10 cellular contexts compared by ENCODE assay signal in the genomic region with DNA sequence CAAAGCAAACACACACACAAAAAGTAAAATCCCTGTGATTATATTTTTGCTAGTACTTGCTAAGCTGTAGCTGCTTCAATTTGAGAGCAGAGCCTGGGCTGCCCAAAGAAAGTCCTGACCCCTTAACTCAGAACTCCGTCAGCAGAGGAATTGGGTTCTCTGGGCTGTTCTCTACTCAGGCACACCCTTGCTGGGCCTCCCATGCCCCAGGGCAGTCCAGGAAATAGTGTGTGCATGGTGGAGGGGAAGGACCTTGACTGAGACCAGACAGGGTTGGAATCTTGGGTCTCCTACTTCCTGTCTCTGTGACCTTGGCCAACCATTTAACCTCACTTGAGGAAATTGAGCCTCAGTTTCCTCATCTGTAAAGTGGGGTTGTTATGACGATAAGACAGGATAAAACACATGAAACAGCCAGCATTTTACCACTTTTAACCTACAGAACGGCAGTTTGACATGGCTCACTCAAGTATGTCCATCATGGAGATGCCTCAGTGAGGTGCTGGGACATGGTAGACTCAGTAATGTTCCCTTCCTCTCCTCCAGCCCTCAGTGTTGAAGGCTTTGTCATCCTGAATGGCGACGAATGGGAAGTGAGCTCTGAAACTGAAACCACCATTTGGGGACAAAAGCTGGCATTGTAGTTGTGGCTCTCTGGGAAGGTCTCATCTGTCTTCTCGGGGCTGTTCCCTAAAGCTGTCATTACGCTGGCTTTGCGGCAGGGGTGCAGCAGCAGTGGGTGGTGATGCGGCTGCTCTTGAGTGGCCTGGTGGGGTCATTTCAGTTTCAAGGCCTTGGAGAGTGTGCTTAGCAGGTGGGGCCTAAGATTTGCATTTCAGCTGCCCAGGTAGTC.
DNase-seq lines count a peak whose midpoint lies in the region; ATAC-seq and TF ChIP-seq lines count a peak whose summit lies in the region.
"Had no signal": no experiment of that assay in that cellular context is flagged by ENCODE, and none has a peak within 500 bp of the region (broad histone marks: within the 10 kb centered on the region; RNA-seq: fewer than 3 reads in every experiment).

No MANE protein-coding gene starts in this region.

- no peak for TF ChIP-seq CTCF in type B pancreatic cell (conservative IDR thresholded peaks at IDR 0.05)
- TF ChIP-seq CTCF in GM13976 (IDR thresholded peaks at IDR 0.05; ENCODE audit: borderline replicate concordance, control extremely low read depth, extremely low read depth, insufficient read depth, missing control alignments) = no peak

- intact Hi-C loops in left ventricle myocardium superior (cut with micrococcal nuclease) = no loop called here

- no peaks in the 10 kb centered on the region for H3K27me3 Mint-ChIP-seq in activated naive CD8-positive, alpha-beta T cell
- no peaks in the 10 kb centered on the region for H3K27me3 Mint-ChIP-seq in activated naive CD8-positive, alpha-beta T cell treated with anti-CD3 and anti-CD28 coated beads for 36 hours
- H3K27me3 Mint-ChIP-seq in type B pancreatic cell = no peaks in the 10 kb centered on the region

- no peak overlapping the region for H3K4me3 Mint-ChIP-seq in activated naive CD8-positive, alpha-beta T cell
- no peak overlapping the region for H3K4me3 Mint-ChIP-seq in activated naive CD8-positive, alpha-beta T cell treated with anti-CD3 and anti-CD28 coated beads for 36 hours
- H3K4me3 Mint-ChIP-seq in type B pancreatic cell = no peak overlapping the region
- H3K4me3 Mint-ChIP-seq: GM23338 had no signal

- H3K27ac Mint-ChIP-seq in activated naive CD8-positive, alpha-beta T cell = peak overlapping the region; percentile 11
- H3K27ac Mint-ChIP-seq in activated naive CD8-positive, alpha-beta T cell treated with anti-CD3 and anti-CD28 coated beads for 36 hours = no peak overlapping the region
- peak overlapping the region; percentile 38 for H3K27ac Mint-ChIP-seq in type B pancreatic cell
- H3K27ac Mint-ChIP-seq: GM23338 had no signal

- DNase-seq in activated naive CD8-positive, alpha-beta T cell treated with anti-CD3 and anti-CD28 coated beads for 36 hours = no peak
- DNase-seq in RPMI7951 (ENCODE audit: low read depth) = peak; percentile 56
- DNase-seq in left ventricle myocardium superior = no peak
- DNase-seq in type B pancreatic cell (ENCODE audit: extremely low spot score, unreplicated experiment) = no peak
- no peak for DNase-seq in GM13976 (ENCODE audit: low spot score)
- DNase-seq in SK-N-DZ (ENCODE audit: low spot score) = no peak
- DNase-seq: NCI-H524 treated with DMSO at 0.1 percent for 48 hours had no signal

- peaks cover 4% of the 10 kb centered on the region for H3K36me3 Mint-ChIP-seq in activated naive CD8-positive, alpha-beta T cell
- H3K36me3 Mint-ChIP-seq in activated naive CD8-positive, alpha-beta T cell treated with anti-CD3 and anti-CD28 coated beads for 36 hours = peaks cover 1% of the 10 kb centered on the region
- H3K36me3 Mint-ChIP-seq in type B pancreatic cell = peaks cover 7% of the 10 kb centered on the region

- ATAC-seq in left ventricle myocardium superior (peak; percentile 30), GM21619 (IDR thresholded peaks at IDR 0.05; ENCODE audit: unreplicated experiment) (no peak)
- ATAC-seq: GM23338 had no signal

- H3K4me1 Mint-ChIP-seq in activated naive CD8-positive, alpha-beta T cell (ENCODE audit: low read depth) = peaks cover 22% of the 10 kb centered on the region
- peaks cover 18% of the 10 kb centered on the region for H3K4me1 Mint-ChIP-seq in activated naive CD8-positive, alpha-beta T cell treated with anti-CD3 and anti-CD28 coated beads for 36 hours
- peaks cover 15% of the 10 kb centered on the region for H3K4me1 Mint-ChIP-seq in type B pancreatic cell (ENCODE audit: unreplicated experiment)

- in situ Hi-C loops in GM13976 (cut with MboI; ENCODE audit: low sequenced_read_pairs, unreplicated experiment) = no loop called here

- no peaks in the 10 kb centered on the region for H3K9me3 Mint-ChIP-seq in activated naive CD8-positive, alpha-beta T cell (ENCODE audit: low read depth)
- H3K9me3 Mint-ChIP-seq in activated naive CD8-positive, alpha-beta T cell treated with anti-CD3 and anti-CD28 coated beads for 36 hours = no peaks in the 10 kb centered on the region
- no peaks in the 10 kb centered on the region for H3K9me3 Mint-ChIP-seq in type B pancreatic cell
- H3K9me3 Mint-ChIP-seq: GM23338 had no signal
